15 cellular contexts compared by ENCODE assay signal in the genomic region with DNA sequence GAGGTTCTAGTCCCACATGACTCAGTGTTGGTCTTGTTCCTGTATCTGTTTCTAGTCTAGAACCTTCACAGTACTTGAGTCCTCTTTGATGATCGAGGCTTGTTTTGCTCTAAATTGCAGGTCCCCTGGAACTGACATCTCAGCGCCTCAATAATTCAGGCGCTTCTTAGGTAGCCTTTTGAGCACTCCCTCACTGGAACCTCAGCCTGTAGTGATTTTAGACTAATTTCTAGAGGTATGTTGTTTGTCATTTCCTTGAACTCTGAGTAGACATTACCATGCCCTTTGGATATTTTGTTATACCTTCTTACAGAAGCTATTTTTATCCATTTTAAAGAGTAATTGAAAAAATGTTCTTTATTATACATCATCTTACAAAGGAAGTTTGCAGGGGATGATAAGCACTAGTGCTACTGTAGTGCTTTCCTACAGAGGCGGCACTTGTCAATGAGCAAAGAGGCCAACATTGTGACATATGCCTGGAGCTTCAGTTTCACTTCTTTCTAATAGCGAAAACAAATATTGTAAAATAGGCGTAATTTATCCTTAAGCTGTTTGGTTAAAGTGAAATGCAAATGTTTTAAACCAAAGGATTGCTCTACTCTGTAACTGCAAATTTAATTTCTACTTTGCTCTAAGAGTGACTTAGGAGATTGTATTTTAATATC.
DNase-seq lines count a peak whose midpoint lies in the region; ATAC-seq, FAIRE-seq and TF ChIP-seq lines count a peak whose summit lies in the region.
"Had no signal": no experiment of that assay in that cellular context is flagged by ENCODE, and none has a peak within 500 bp of the region (broad histone marks: within the 10 kb centered on the region; RNA-seq: fewer than 3 reads in every experiment).

No MANE protein-coding gene starts in this region.

- H3K4me1 ChIP-seq in keratinocyte (ENCODE audit: control insufficient read depth, extremely low read depth, insufficient read depth, low read length): no peaks in the 10 kb centered on the region
- H3K4me1 ChIP-seq in GM23248 (ENCODE audit: insufficient read depth): peaks cover 24% of the 10 kb centered on the region

- no peak overlapping the region for H3K9ac ChIP-seq in keratinocyte (ENCODE audit: control insufficient read depth, extremely low read depth, insufficient read depth, low read length)
- H3K9ac ChIP-seq in GM23248: no peak overlapping the region

- peak; percentile 17 for FAIRE-seq in keratinocyte (lab: Jason Lieb, UNC)

- H3K79me2 ChIP-seq in keratinocyte (ENCODE audit: control insufficient read depth, insufficient read depth, low read length) (no peaks in the 10 kb centered on the region), GM23248 (ENCODE audit: insufficient read depth) (0 out of 2 replicates have a peak, but pooled peaks cover 3% of the 10 kb centered on the region)

- H3K27me3 Mint-ChIP-seq in nephron progenitor cell (ENCODE audit: low read depth, poor library complexity): no peaks in the 10 kb centered on the region
- H3K27me3 Mint-ChIP-seq: CD4-positive, alpha-beta memory T cell; central memory CD8-positive, alpha-beta T cell had no signal

- H3K27ac ChIP-seq in keratinocyte (ENCODE audit: control insufficient read depth, insufficient read depth, low read length) (no peak overlapping the region), GM23248 (no peak overlapping the region)
- H3K27ac ChIP-seq: SJSA1 had no signal

- no peaks in the 10 kb centered on the region for H3K27me3 ChIP-seq in keratinocyte (ENCODE audit: control insufficient read depth, extremely low read depth, insufficient read depth, low read length)
- H3K27me3 ChIP-seq in GM23248 (replicated peaks; ENCODE audit: insufficient read depth): no peaks in the 10 kb centered on the region
- H3K27me3 ChIP-seq: SJSA1 had no signal

- WGBS in GM23248 (ENCODE audit: low coverage in 1 of 2, low lambda C conversion rate in 2 of 2, missing lambda C conversion rate in 2 of 2), 2 experiments: 98 to 99% methylated on average over 6 of the region's 6 CpGs

- no peak overlapping the region for H3K4me3 Mint-ChIP-seq in nephron progenitor cell
- H3K4me3 Mint-ChIP-seq: CD4-positive, alpha-beta memory T cell; central memory CD8-positive, alpha-beta T cell; HFFc6 had no signal

- dilution Hi-C loops in keratinocyte (cut with MboI; ENCODE audit: extremely low pct_ligation_motif_present, low sequenced_read_pairs): no loop called here

- H3K4me1 Mint-ChIP-seq in nephron progenitor cell: no peaks in the 10 kb centered on the region

- DNase-seq in keratinocyte (ENCODE audit: low read depth, low spot score) (no peak), nephron progenitor cell (no peak), GF-D8 (lab: John Stamatoyannopoulos, UW) (no peak), GM23248 (no peak)
- no peak for DNase-seq in activated naive CD4-positive, alpha-beta T cell treated with Interleukin-2 at 50 U/mL for 16 hours
- DNase-seq: activated effector memory CD4-positive, alpha-beta T cell treated with anti-CD3 and anti-CD28 coated beads, Interleukin-2, amount 50 U/mL, for 16 hours; CD4-positive, alpha-beta memory T cell; erythroblast; HFFc6; IMR-90 had no signal

- TF ChIP-seq CTCF in keratinocyte (optimal IDR thresholded peaks at IDR 0.05 in 1 of 3, IDR thresholded peaks at IDR 0.05 in 1 of 3, conservative IDR thresholded peaks at IDR 0.05 in 1 of 3; ENCODE audit: extremely low read depth in 1 of 3, insufficient read depth in 2 of 3, low read length in 3 of 3) (no peak), nephron progenitor cell (IDR thresholded peaks at IDR 0.05) (no peak)

- H3K9me2 ChIP-seq in GM23248 (ENCODE audit: insufficient read depth): no peaks in the 10 kb centered on the region; the same call in 1 of the 2 replicates

- H3K36me3 ChIP-seq in keratinocyte (ENCODE audit: control insufficient read depth in 2 of 2, extremely low read depth in 1 of 2, insufficient read depth in 2 of 2, low read length in 2 of 2) (peaks cover 0 to 3% of the 10 kb centered on the region in 2 experiments), GM23248 (ENCODE audit: low read depth) (no peaks in the 10 kb centered on the region)
- H3K36me3 ChIP-seq: SJSA1 had no signal

- H2AFZ ChIP-seq in keratinocyte (ENCODE audit: control insufficient read depth, low read length) (no peak overlapping the region), GM23248 (no peak overlapping the region)

- no peaks in the 10 kb centered on the region for H3K9me3 Mint-ChIP-seq in nephron progenitor cell
- H3K9me3 Mint-ChIP-seq: CD4-positive, alpha-beta memory T cell; central memory CD8-positive, alpha-beta T cell; HFFc6 had no signal

- H3K9me3 ChIP-seq in keratinocyte (ENCODE audit: control insufficient read depth, low read depth, low read length) (no peaks in the 10 kb centered on the region), GM23248 (ENCODE audit: low read depth) (no peaks in the 10 kb centered on the region)
- H3K9me3 ChIP-seq: SJSA1 had no signal

- H4K20me1 ChIP-seq in keratinocyte (ENCODE audit: control insufficient read depth, extremely low read depth, insufficient read depth, low read length) (no peaks in the 10 kb centered on the region), GM23248 (ENCODE audit: insufficient read depth) (no peaks in the 10 kb centered on the region)

- peaks cover 21% of the 10 kb centered on the region for H3F3A ChIP-seq in GM23248 (ENCODE audit: insufficient read depth)

- peak; percentile 73 for ATAC-seq in GM18873 (IDR thresholded peaks at IDR 0.05; ENCODE audit: low FRiP score, unreplicated experiment)
- ATAC-seq in GM21717 (IDR thresholded peaks at IDR 0.05; ENCODE audit: unreplicated experiment): peak; percentile 85
- ATAC-seq in HG03439 (IDR thresholded peaks at IDR 0.05; ENCODE audit: unreplicated experiment): peak; percentile 79

- no peak overlapping the region for H3K4me2 ChIP-seq in keratinocyte (ENCODE audit: control insufficient read depth, extremely low read depth, insufficient read depth, low read depth, low read length)
- no peak overlapping the region for H3K4me2 ChIP-seq in GM23248 (ENCODE audit: unreplicated experiment)

- peaks cover 4% of the 10 kb centered on the region for H3K36me3 Mint-ChIP-seq in nephron progenitor cell (ENCODE audit: low read depth)

- no peak overlapping the region for H3K4me3 ChIP-seq in keratinocyte (ENCODE audit: control insufficient read depth in 2 of 3, extremely low read depth in 1 of 3, insufficient read depth in 2 of 3, low read depth in 1 of 3, low read length in 3 of 3)
- H3K4me3 ChIP-seq in GM23248: no peak overlapping the region
- H3K4me3 ChIP-seq: SJSA1 had no signal

- no peak overlapping the region for H3K27ac Mint-ChIP-seq in nephron progenitor cell
- H3K27ac Mint-ChIP-seq: HFFc6 had no signal

- in situ Hi-C loops in GM23248 (cut with MboI): loop anchor here (25.0 kb wide), 1 partner anchor 700 kb away; no protein-coding TSS in a partner anchor

- H3K9me1 ChIP-seq in keratinocyte (ENCODE audit: control insufficient read depth, extremely low read depth, insufficient read depth, low read length): no peaks in the 10 kb centered on the region
